Comparison of ENCODE assay signal across 1 cellular context in the genomic region with DNA sequence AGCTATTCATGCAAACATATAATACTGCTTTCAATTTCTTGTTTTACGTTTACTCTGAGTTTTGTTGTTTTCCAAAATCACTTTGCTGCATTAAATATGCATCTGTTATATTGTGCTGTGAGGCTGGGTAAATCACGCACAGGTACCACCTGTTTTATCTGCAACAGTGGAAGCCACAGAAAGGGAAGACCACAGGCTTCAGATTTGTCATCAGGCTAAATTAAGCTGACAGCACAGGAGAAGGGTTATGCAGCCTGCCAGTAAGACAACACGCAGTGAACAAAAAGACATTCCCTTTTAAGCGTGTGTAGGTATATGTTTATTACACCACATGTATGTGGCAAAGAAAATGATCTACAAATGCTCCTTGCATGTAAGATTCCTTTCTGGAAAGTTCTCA.
TF ChIP-seq lines count a peak whose summit lies in the region.

No MANE protein-coding gene starts in this region.

TF ChIP-seq in GM12878, 131 proteins besides CTCF, POLR2A, EP300 and RAD21:
- TF ChIP-seq TCF7 (IDR thresholded peaks at IDR 0.05; ENCODE audit: borderline replicate concordance), result no peak
- 0 out of 2 replicates have a peak, but pooled peaks have one; percentile 41 for TF ChIP-seq MEF2A (IDR thresholded peaks at IDR 0.05; ENCODE audit: insufficient read depth, low read depth, low read length)
- TF ChIP-seq, protein P1, sequence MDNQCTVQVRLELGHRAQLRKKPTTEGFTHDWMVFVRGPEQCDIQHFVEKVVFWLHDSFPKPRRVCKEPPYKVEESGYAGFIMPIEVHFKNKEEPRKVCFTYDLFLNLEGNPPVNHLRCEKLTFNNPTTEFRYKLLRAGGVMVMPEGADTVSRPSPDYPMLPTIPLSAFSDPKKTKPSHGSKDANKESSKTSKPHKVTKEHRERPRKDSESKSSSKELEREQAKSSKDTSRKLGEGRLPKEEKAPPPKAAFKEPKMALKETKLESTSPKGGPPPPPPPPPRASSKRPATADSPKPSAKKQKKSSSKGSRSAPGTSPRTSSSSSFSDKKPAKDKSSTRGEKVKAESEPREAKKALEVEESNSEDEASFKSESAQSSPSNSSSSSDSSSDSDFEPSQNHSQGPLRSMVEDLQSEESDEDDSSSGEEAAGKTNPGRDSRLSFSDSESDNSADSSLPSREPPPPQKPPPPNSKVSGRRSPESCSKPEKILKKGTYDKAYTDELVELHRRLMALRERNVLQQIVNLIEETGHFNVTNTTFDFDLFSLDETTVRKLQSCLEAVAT (IDR thresholded peaks at IDR 0.05), result no peak
- 0 out of 2 replicates have a peak, but pooled peaks have one; percentile 45 for TF ChIP-seq TCF12 (IDR thresholded peaks at IDR 0.05; ENCODE audit: low read depth, low read length)
- TF ChIP-seq, protein P2, sequence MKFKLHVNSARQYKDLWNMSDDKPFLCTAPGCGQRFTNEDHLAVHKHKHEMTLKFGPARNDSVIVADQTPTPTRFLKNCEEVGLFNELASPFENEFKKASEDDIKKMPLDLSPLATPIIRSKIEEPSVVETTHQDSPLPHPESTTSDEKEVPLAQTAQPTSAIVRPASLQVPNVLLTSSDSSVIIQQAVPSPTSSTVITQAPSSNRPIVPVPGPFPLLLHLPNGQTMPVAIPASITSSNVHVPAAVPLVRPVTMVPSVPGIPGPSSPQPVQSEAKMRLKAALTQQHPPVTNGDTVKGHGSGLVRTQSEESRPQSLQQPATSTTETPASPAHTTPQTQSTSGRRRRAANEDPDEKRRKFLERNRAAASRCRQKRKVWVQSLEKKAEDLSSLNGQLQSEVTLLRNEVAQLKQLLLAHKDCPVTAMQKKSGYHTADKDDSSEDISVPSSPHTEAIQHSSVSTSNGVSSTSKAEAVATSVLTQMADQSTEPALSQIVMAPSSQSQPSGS (IDR thresholded peaks at IDR 0.05; ENCODE audit: low read length), result 0 out of 2 replicates have a peak, but pooled peaks have one; percentile 19
- TF ChIP-seq, protein P3, sequence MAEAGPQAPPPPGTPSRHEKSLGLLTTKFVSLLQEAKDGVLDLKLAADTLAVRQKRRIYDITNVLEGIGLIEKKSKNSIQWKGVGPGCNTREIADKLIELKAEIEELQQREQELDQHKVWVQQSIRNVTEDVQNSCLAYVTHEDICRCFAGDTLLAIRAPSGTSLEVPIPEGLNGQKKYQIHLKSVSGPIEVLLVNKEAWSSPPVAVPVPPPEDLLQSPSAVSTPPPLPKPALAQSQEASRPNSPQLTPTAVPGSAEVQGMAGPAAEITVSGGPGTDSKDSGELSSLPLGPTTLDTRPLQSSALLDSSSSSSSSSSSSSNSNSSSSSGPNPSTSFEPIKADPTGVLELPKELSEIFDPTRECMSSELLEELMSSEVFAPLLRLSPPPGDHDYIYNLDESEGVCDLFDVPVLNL (IDR thresholded peaks at IDR 0.05; ENCODE audit: low read depth, low read length), result no peak
- TF ChIP-seq CHD2 (IDR thresholded peaks at IDR 0.05; ENCODE audit: borderline replicate concordance, low read depth, low read length), result no peak
- TF ChIP-seq TCF3 (IDR thresholded peaks at IDR 0.05; ENCODE audit: borderline replicate concordance, insufficient read depth, low read depth, low read length), result 0 out of 2 replicates have a peak, but pooled peaks have one; percentile 15
- TF ChIP-seq CREM (IDR thresholded peaks at IDR 0.05; ENCODE audit: low read depth), result peak; percentile 24; the same call in 1 of the 2 replicates
- TF ChIP-seq RUNX3 (IDR thresholded peaks at IDR 0.05; ENCODE audit: low read length), result peak; percentile 87
